22 cellular contexts compared by ENCODE assay signal in the genomic region with DNA sequence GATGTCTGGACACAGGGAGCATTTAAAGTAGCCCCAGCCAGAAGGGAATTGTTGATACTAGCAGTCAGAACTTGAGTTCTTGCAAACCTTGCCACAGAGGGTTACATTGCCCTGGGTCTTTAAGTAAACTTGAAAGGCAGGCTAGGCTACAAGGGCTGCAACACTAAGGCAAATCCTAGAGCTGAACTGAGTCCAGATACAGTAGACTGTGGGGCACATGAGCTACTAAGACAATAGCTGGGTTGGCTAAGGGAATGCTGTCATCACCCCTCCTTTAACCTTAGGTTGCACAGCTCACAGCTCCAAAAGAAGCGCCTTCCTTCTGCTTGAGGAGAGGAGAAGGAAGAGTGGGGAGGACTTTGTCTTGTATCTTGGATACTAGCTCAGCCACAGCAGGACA. TPM values are rescaled to one million over a fixed set of nuclear protein-coding genes. Genes with fewer than 3 reads are reported as not detected.
DNase-seq lines count a peak whose midpoint lies in the region; ATAC-seq, FAIRE-seq and TF ChIP-seq lines count a peak whose summit lies in the region.
"Had no signal": no experiment of that assay in that cellular context is flagged by ENCODE, and none has a peak within 500 bp of the region (broad histone marks: within the 10 kb centered on the region; RNA-seq: fewer than 3 reads in every experiment).

No MANE protein-coding gene starts in this region.

- H3K9me3 Mint-ChIP-seq in astrocyte (ENCODE audit: unreplicated experiment), result no peaks in the 10 kb centered on the region

- H3K4me3 ChIP-seq in astrocyte (ENCODE audit: insufficient read depth, low read depth, low read length) (no peak overlapping the region), esophagus (ENCODE audit: low read depth in 1 of 2, low read length in 2 of 2) (no peak overlapping the region), sigmoid colon (no peak overlapping the region)
- H3K4me3 ChIP-seq: A549, BLaER1, GM23248 had no signal

- peaks cover 3% of the 10 kb centered on the region for H4K20me1 ChIP-seq in astrocyte (ENCODE audit: insufficient read depth, low read length)

- TF ChIP-seq POLR2A in sigmoid colon (IDR thresholded peaks at IDR 0.05), result no peak

- TF ChIP-seq CTCF in astrocyte (IDR thresholded peaks at IDR 0.05; ENCODE audit: insufficient read depth, low read depth, low read length), result no peak
- no peak for TF ChIP-seq CTCF in sigmoid colon (IDR thresholded peaks at IDR 0.05)

- H3K27me3 Mint-ChIP-seq in astrocyte (ENCODE audit: low read depth, unreplicated experiment), result no peaks in the 10 kb centered on the region
- H3K27me3 Mint-ChIP-seq: B cell; CD4-positive, CD25-positive, alpha-beta regulatory T cell had no signal

- ATAC-seq in left colon (no peak), HG02623 (IDR thresholded peaks at IDR 0.05; ENCODE audit: unreplicated experiment) (no peak)
- ATAC-seq: A549; CD8-positive, alpha-beta T cell had no signal

- H3K4me1 Mint-ChIP-seq in astrocyte (ENCODE audit: low read depth, unreplicated experiment), result peaks cover 10% of the 10 kb centered on the region

- no peak for TF ChIP-seq EP300 in sigmoid colon (IDR thresholded peaks at IDR 0.05)

- H3K27me3 ChIP-seq in astrocyte (ENCODE audit: insufficient read depth, low read length), result no peaks in the 10 kb centered on the region
- H3K27me3 ChIP-seq in esophagus (ENCODE audit: control insufficient read depth in 1 of 2, insufficient read depth in 2 of 2, low read length in 2 of 2), result no peaks in the 10 kb centered on the region
- H3K27me3 ChIP-seq in sigmoid colon, result no peaks in the 10 kb centered on the region

- H3K36me3 ChIP-seq in astrocyte (ENCODE audit: insufficient read depth, low read length), result no peaks in the 10 kb centered on the region
- no peaks in the 10 kb centered on the region for H3K36me3 ChIP-seq in esophagus (ENCODE audit: control insufficient read depth in 2 of 2, insufficient read depth in 2 of 2, low read length in 1 of 2)
- no peaks in the 10 kb centered on the region for H3K36me3 ChIP-seq in sigmoid colon

- WGBS in esophagus, 2 donors, result 56 to 63% methylated on average over 1 of the region's 1 CpG
- 87 to 100% methylated on average over 1 of the region's 1 CpG for WGBS in sigmoid colon, 2 donors

- no peak for DNase-seq in astrocyte (ENCODE audit: low read depth)
- no peak for DNase-seq in sigmoid colon
- no peak for DNase-seq in left colon
- DNase-seq in NCI-H1436 (lab: John Stamatoyannopoulos, UW), result no peak
- no peak for DNase-seq in AML-193 (lab: John Stamatoyannopoulos, UW)
- DNase-seq: 8988T; Caco-2; CD4-positive, CD25-positive, alpha-beta regulatory T cell; CD8-positive, alpha-beta T cell; DMS153; DND-41; GM23248; H7; HCEC 1CT had no signal

- H2AFZ ChIP-seq in astrocyte (ENCODE audit: low read depth, low read length), result no peak overlapping the region
- H2AFZ ChIP-seq: GM23248 had no signal

- peaks cover 4% of the 10 kb centered on the region for H3K9me3 ChIP-seq in astrocyte (ENCODE audit: insufficient read depth, low read depth, low read length)
- H3K9me3 ChIP-seq in esophagus (ENCODE audit: control insufficient read depth in 2 of 2, insufficient read depth in 1 of 2, low read depth in 1 of 2, low read length in 1 of 2), result peaks cover 0 to 3% of the 10 kb centered on the region in 2 donors
- H3K9me3 ChIP-seq in sigmoid colon, result no peaks in the 10 kb centered on the region
- H3K9me3 ChIP-seq: A549, Caco-2 had no signal

- peaks cover 15% of the 10 kb centered on the region for H3K36me3 Mint-ChIP-seq in astrocyte (ENCODE audit: low read depth, unreplicated experiment)

- intact Hi-C loops in sigmoid colon (cut with DNase I) (no loop called here), left colon (cut with DNase I, micrococcal nuclease) (no loop called here)

- no peaks in the 10 kb centered on the region for H3K79me2 ChIP-seq in astrocyte (ENCODE audit: insufficient read depth, low read length)

- no peaks in the 10 kb centered on the region for H3K4me1 ChIP-seq in astrocyte (ENCODE audit: insufficient read depth, low read length)
- H3K4me1 ChIP-seq in esophagus (ENCODE audit: control insufficient read depth in 2 of 2, insufficient read depth in 2 of 2, low read length in 1 of 2), result peaks cover 0 to 7% of the 10 kb centered on the region in 2 donors
- H3K4me1 ChIP-seq in sigmoid colon, result peaks cover 0 to 12% (median 3%) of the 10 kb centered on the region in 4 donors
- H3K4me1 ChIP-seq: A549, BLaER1, Caco-2 had no signal

- peak; percentile 97 for FAIRE-seq in astrocyte (lab: Jason Lieb, UNC)
- FAIRE-seq: A549, G401.6, GM19239 had no signal

- H3K4me3 Mint-ChIP-seq in astrocyte (ENCODE audit: unreplicated experiment), result no peak overlapping the region
- H3K4me3 Mint-ChIP-seq: B cell; CD4-positive, CD25-positive, alpha-beta regulatory T cell; CD8-positive, alpha-beta T cell had no signal

- H3K27ac Mint-ChIP-seq in astrocyte (ENCODE audit: unreplicated experiment), result no peak overlapping the region
- H3K27ac Mint-ChIP-seq: B cell; CD4-positive, CD25-positive, alpha-beta regulatory T cell; CD8-positive, alpha-beta T cell had no signal

- H3K9ac ChIP-seq in astrocyte (ENCODE audit: low read length), result no peak overlapping the region
- H3K9ac ChIP-seq: BLaER1, GM23248 had no signal

- no peak overlapping the region for H3K4me2 ChIP-seq in astrocyte (ENCODE audit: low read length)
- H3K4me2 ChIP-seq: A549, BLaER1 had no signal

- H3K27ac ChIP-seq in astrocyte (ENCODE audit: low read depth, low read length) (no peak overlapping the region), esophagus (ENCODE audit: low read depth in 2 of 2, low read length in 1 of 2) (peak overlapping the region; percentile 14 to 42), sigmoid colon (peak overlapping the region in 3 of 4 donors; percentile 31 to 57 (median 44))
- H3K27ac ChIP-seq: A549, BLaER1, C4-2B, GM23248 had no signal

RNA-seq across cellular contexts. Expression of a gene that starts 35.6 kb away (rescaled TPM):
- total RNA-seq in astrocyte, result 132 and 145 TPM in 2 replicates
- 10 to 100 TPM; 36.9 to 46.7 TPM for polyA plus RNA-seq in esophagus
- total RNA-seq in sigmoid colon, result 100 to 1,000 TPM; 358 to 452 (median 373) TPM
- polyA plus RNA-seq in sigmoid colon, result 100 to 1,000 TPM in 1 of 3 donors, 10 to 100 TPM in 2; 66.0 to 112 (median 83.5) TPM
- total RNA-seq in left colon, result 10 to 100 TPM; 55.2 to 87.5 TPM

RNA-seq across cellular contexts. Expression of a gene that starts 35.8 kb away (rescaled TPM):
- 3.9 and 5.0 TPM in 2 replicates for total RNA-seq in astrocyte
- polyA plus RNA-seq in esophagus, result 10 to 100 TPM; 10.1 to 14.1 TPM
- total RNA-seq in sigmoid colon, result 10 to 100 TPM in 2 of 4 donors, 1 to 10 TPM in 2; 5.3 to 23.5 (median 9.8) TPM
- polyA plus RNA-seq in sigmoid colon, result 10 to 100 TPM in 2 of 3 donors, 1 to 10 TPM in 1; 7.5 to 15.7 (median 14.4) TPM
- 1 to 10 TPM; 4.2 to 4.5 TPM for total RNA-seq in left colon
